Comparison of ENCODE assay signal across 8 cellular contexts in genomic region chr3:150787741-150788370, GRCh38. TPM values are rescaled to one million over a fixed set of nuclear protein-coding genes. Genes with fewer than 3 reads are reported as not detected.
DNase-seq lines count a peak whose midpoint lies in the region; ATAC-seq, FAIRE-seq and TF ChIP-seq lines count a peak whose summit lies in the region.

No MANE protein-coding gene starts in this region.

- peak; percentile 85 for TF ChIP-seq CTCF in bronchial epithelial cell (IDR thresholded peaks at IDR 0.05; ENCODE audit: insufficient read depth, low read length, severe bottlenecking)

- no peak overlapping the region for H3K4me3 ChIP-seq in bronchial epithelial cell (ENCODE audit: low read depth, low read length)

- no peak for FAIRE-seq in bronchial epithelial cell (lab: Jason Lieb, UNC)

- peak; percentile 49 to 77 for DNase-seq in SHP77 (lab: John Stamatoyannopoulos, UW)
- no peak for DNase-seq in SHP77 treated with DMSO at 0.1 percent for 48 hours (lab: John Stamatoyannopoulos, UW)
- peak; percentile 45 for DNase-seq in NCI-H2171 (lab: John Stamatoyannopoulos, UW)
- peak; percentile 65 for DNase-seq in bronchial epithelial cell (ENCODE audit: low read depth)
- peak; percentile 37 for DNase-seq in kidney glomerular epithelial cell (lab: John Stamatoyannopoulos, UW)
- DNase-seq in stimulated activated CD4-positive, alpha-beta T cell treated with anti-CD3 and anti-CD28 coated beads, Interleukin-2, amount 100 ng/mL, for 24 hours = peak; percentile 86 to 90

- H3K27me3 ChIP-seq in bronchial epithelial cell (ENCODE audit: control insufficient read depth, insufficient read depth, low read length) = no peaks in the 10 kb centered on the region

- H3K36me3 ChIP-seq in bronchial epithelial cell (ENCODE audit: control insufficient read depth, insufficient read depth, low read length) = no peaks in the 10 kb centered on the region

- ATAC-seq in HG03025 (IDR thresholded peaks at IDR 0.05; ENCODE audit: low FRiP score, unreplicated experiment) = peak; percentile 80
- peak; percentile 52 to 60 for ATAC-seq in activated CD4-positive, CD25-positive, alpha-beta regulatory T cell treated with anti-CD3 and anti-CD28 coated beads, Interleukin-2, amount 50 U/mL, for 24 hours

RNA-seq across cellular contexts. Expression of gene SIAH2, which starts 24.9 kb away (rescaled TPM):
- 30.3 and 36.1 TPM in 2 replicates for total RNA-seq in bronchial epithelial cell
